In genomic region chr17:44186307-44187130, GRCh38 we compare ENCODE assay signal across 8 cellular contexts. TPM values are rescaled to one million over a fixed set of nuclear protein-coding genes. Genes with fewer than 3 reads are reported as not detected.
A peak's percentile ranks its signal among the peaks of the same experiment; 100 is the strongest.
DNase-seq lines count a peak whose midpoint lies in the region; ATAC-seq and TF ChIP-seq lines count a peak whose summit lies in the region.

TMUB2 (plus strand) TSS chr17:44186972; CDS start chr17:44187709, 737 bp downstream.

- intact Hi-C loops in left lung (cut with DNase I): no loop called here

- no peaks in the 10 kb centered on the region for H3K27me3 ChIP-seq in left lung

- peaks cover 0 to 45% of the 10 kb centered on the region in 2 donors for H3K36me3 ChIP-seq in left lung

- TF ChIP-seq CTCF in C4-2B (conservative IDR thresholded peaks at IDR 0.05) (no peak), left lung (IDR thresholded peaks at IDR 0.05) (no peak)

- DNase-seq in NCI-H774 (lab: John Stamatoyannopoulos, UW): peak; percentile 99
- DNase-seq in activated CD4-positive, alpha-beta T cell treated with anti-CD3 and anti-CD28 coated beads, Interleukin-2, amount 50 U/mL, for 4 hours: peak; percentile 99
- peak; percentile 100 for DNase-seq in dermis blood vessel endothelial cell
- peak; percentile 99 for DNase-seq in left lung
- peak; percentile 100 for DNase-seq in stimulated activated CD4-positive, alpha-beta T cell treated with anti-CD3 and anti-CD28 coated beads, Interleukin-2, amount 100 ng/mL, for 48 hours

- no peaks in the 10 kb centered on the region for H3K9me3 ChIP-seq in left lung

- peaks cover 16 to 41% of the 10 kb centered on the region in 2 donors for H3K4me1 ChIP-seq in left lung

- peak within 1 kb of the TSS; percentile 65 to 87 for H3K4me3 ChIP-seq in left lung

- H3K27ac ChIP-seq in C4-2B: peak within 1 kb of the TSS; percentile 90
- H3K27ac ChIP-seq in left lung: peak within 1 kb of the TSS; percentile 94 to 97

- ATAC-seq in GM19395 (IDR thresholded peaks at IDR 0.05; ENCODE audit: unreplicated experiment) (peak; percentile 84), HG03565 (IDR thresholded peaks at IDR 0.05; ENCODE audit: unreplicated experiment) (peak; percentile 90), left lung (peak; percentile 97)

RNA-seq across cellular contexts. Expression of gene TMUB2, which starts in this region (rescaled TPM):
- total RNA-seq in dermis blood vessel endothelial cell (37.0 and 40.2 TPM in 2 replicates), left lung (10 to 100 TPM; 33.6 to 41.8 TPM)

Comparison
In these comparisons a context has a peak if more than half of its experiments do, and no peak if none do; other contexts are left out.
1. Peak in every context shown above with its lines: DNase-seq, ATAC-seq, H3K4me3 ChIP-seq and H3K27ac ChIP-seq.